Comparison of ENCODE assay signal across 1 cellular context in the genomic region with DNA sequence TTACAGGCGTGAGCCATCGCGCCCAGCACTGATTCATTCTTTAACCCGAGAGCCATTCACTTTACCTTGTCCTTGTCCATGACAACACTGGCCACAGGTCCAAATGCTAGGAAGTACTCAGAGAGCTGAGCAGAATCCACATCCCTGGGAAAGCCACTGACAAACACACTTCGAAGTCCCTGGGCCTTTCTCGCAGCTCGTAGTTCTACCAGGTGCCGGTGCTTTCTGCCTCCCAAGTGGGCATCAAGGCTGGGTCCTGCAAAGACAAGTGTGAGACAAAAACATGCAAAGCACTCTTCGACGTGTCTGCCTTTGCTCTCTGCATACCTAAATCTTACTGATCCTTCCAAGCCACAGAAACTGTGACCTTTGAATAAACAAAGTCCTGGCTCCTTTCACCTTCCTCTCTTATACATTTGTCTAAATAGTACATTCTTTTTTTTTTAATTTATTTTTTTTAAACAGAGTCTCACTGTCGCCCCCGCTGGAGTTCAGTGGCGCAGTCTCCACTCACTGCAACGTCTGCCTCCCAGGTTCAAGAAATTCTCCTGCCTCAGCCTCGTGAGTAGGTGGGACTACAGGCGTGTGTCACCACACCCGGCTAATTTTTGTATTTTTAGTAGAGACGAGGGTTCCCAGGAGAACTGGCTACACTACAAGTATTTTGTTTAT.
TF ChIP-seq lines count a peak whose summit lies in the region.

No MANE protein-coding gene starts in this region.

TF ChIP-seq in IMR-90, 13 proteins besides CTCF, POLR2A, EP300 and RAD21:
- TF ChIP-seq RFX5 (IDR thresholded peaks at IDR 0.05; ENCODE audit: low read depth, low read length) (no peak), FOS (IDR thresholded peaks at IDR 0.05; ENCODE audit: low read depth, low read length) (no peak), MAZ (IDR thresholded peaks at IDR 0.05; ENCODE audit: borderline replicate concordance, low read depth, low read length) (no peak), CHD1 (IDR thresholded peaks at IDR 0.05; ENCODE audit: low read depth, low read length) (no peak), BHLHE40 (IDR thresholded peaks at IDR 0.05; ENCODE audit: low read depth, low read length) (no peak), NFE2L2 (IDR thresholded peaks at IDR 0.05; ENCODE audit: low read depth, low read length) (no peak), MXI1 (IDR thresholded peaks at IDR 0.05; ENCODE audit: borderline replicate concordance, low read depth, low read length) (no peak), CEBPB (IDR thresholded peaks at IDR 0.05; ENCODE audit: low read depth, low read length) (no peak), MAFK (IDR thresholded peaks at IDR 0.05; ENCODE audit: low read depth, low read length) (no peak), SMC3 (IDR thresholded peaks at IDR 0.05; ENCODE audit: low read depth, low read length) (no peak), RCOR1 (IDR thresholded peaks at IDR 0.05; ENCODE audit: insufficient replicate concordance, low read length) (no peak)
- TF ChIP-seq, protein P1, sequence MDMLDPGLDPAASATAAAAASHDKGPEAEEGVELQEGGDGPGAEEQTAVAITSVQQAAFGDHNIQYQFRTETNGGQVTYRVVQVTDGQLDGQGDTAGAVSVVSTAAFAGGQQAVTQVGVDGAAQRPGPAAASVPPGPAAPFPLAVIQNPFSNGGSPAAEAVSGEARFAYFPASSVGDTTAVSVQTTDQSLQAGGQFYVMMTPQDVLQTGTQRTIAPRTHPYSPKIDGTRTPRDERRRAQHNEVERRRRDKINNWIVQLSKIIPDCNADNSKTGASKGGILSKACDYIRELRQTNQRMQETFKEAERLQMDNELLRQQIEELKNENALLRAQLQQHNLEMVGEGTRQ (IDR thresholded peaks at IDR 0.05; ENCODE audit: low read depth, low read length), result no peak
- TF ChIP-seq, protein P2, sequence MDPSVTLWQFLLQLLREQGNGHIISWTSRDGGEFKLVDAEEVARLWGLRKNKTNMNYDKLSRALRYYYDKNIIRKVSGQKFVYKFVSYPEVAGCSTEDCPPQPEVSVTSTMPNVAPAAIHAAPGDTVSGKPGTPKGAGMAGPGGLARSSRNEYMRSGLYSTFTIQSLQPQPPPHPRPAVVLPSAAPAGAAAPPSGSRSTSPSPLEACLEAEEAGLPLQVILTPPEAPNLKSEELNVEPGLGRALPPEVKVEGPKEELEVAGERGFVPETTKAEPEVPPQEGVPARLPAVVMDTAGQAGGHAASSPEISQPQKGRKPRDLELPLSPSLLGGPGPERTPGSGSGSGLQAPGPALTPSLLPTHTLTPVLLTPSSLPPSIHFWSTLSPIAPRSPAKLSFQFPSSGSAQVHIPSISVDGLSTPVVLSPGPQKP (IDR thresholded peaks at IDR 0.05; ENCODE audit: borderline replicate concordance, low read depth, low read length), result no peak
